1 cellular context compared by ENCODE assay signal in the genomic region with DNA sequence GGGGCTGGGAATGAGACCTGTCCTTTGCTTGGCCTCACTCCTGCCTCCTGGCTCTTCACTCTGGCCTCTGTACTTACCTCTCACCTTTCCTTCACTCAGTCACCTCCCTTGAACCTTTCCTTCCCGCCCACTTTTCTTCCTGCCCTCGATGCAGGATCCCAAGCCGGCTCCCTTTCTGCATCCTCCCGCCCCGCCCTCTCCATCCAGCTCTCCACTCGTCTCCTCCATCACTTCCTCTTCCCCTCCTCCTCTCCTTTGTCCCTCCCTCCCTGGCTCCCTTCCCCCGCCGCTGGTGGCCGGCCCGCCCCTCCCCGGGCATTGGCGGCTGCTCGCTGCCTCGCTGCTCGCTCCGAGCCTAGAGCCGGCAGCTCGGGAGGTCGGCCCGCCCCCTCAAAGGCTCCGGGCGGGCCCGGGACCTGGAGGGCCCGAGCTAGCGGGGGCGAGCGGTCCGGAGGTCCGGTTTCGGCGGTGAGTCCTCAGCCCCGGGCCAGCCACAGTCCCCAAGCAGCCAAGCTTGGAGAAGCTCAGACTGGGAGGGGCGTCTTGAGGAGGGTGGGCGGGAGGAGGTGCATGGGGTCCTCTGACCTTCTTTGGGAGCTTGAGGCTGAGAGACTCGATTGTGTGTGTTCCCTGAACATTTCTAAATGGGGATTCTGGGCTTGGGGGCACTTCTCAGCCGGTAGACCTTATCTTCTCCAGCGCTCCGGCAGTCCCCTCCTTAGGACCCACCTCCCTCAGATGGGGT.
A peak's percentile ranks its signal among the peaks of the same experiment; 100 is the strongest.
TF ChIP-seq lines count a peak whose summit lies in the region.

No MANE protein-coding gene starts in this region.

TF ChIP-seq in HepG2, 621 proteins besides CTCF, POLR2A, EP300 and RAD21 (continued from another document and continues in another):
- TF ChIP-seq, protein P1, sequence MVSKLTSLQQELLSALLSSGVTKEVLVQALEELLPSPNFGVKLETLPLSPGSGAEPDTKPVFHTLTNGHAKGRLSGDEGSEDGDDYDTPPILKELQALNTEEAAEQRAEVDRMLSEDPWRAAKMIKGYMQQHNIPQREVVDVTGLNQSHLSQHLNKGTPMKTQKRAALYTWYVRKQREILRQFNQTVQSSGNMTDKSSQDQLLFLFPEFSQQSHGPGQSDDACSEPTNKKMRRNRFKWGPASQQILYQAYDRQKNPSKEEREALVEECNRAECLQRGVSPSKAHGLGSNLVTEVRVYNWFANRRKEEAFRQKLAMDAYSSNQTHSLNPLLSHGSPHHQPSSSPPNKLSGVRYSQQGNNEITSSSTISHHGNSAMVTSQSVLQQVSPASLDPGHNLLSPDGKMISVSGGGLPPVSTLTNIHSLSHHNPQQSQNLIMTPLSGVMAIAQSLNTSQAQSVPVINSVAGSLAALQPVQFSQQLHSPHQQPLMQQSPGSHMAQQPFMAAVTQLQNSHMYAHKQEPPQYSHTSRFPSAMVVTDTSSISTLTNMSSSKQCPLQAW (CRISPR knock-in tag; IDR thresholded peaks at IDR 0.05) = no peak; the same call in 1 of the 2 replicates
- TF ChIP-seq ZSCAN31 (CRISPR knock-in tag; IDR thresholded peaks at IDR 0.05; ENCODE audit: low read depth) (0 out of 2 replicates have a peak, but pooled peaks have one; percentile 9), CENPT (CRISPR knock-in tag; IDR thresholded peaks at IDR 0.05; ENCODE audit: low read depth) (no peak), PITX1 (CRISPR knock-in tag; IDR thresholded peaks at IDR 0.05) (0 out of 2 replicates have a peak, but pooled peaks have one; percentile 1), AGO2 (optimal IDR thresholded peaks at IDR 0.05; ENCODE audit: low read depth, low read length) (peak; percentile 77), SP140L (CRISPR knock-in tag; IDR thresholded peaks at IDR 0.05; ENCODE audit: borderline replicate concordance) (no peak), RBAK (CRISPR knock-in tag; IDR thresholded peaks at IDR 0.05) (no peak), ZNF24 (IDR thresholded peaks at IDR 0.05) (no peak), MED13 (CRISPR knock-in tag; IDR thresholded peaks at IDR 0.05) (0 out of 2 replicates have a peak, but pooled peaks have one; percentile 22), SALL2 (CRISPR knock-in tag; IDR thresholded peaks at IDR 0.05) (0 out of 2 replicates have a peak, but pooled peaks have one; percentile 14), GABPA (IDR thresholded peaks at IDR 0.05; ENCODE audit: low read depth, low read length) (peak; percentile 44), GABPA (CRISPR knock-in tag; IDR thresholded peaks at IDR 0.05; ENCODE audit: low read depth) (peak; percentile 70), MTA3 (CRISPR knock-in tag; IDR thresholded peaks at IDR 0.05) (no peak), TSC22D2 (CRISPR knock-in tag; IDR thresholded peaks at IDR 0.05; ENCODE audit: borderline replicate concordance) (no peak), ZNF678 (CRISPR knock-in tag; IDR thresholded peaks at IDR 0.05) (0 out of 2 replicates have a peak, but pooled peaks have one; percentile 2), SMYD3 (CRISPR knock-in tag; IDR thresholded peaks at IDR 0.05) (0 out of 2 replicates have a peak, but pooled peaks have one; percentile 33), REL (CRISPR knock-in tag; conservative IDR thresholded peaks at IDR 0.05) (no peak), SMAD1 (CRISPR knock-in tag; IDR thresholded peaks at IDR 0.05; ENCODE audit: borderline replicate concordance, low read depth) (no peak), POLR2AphosphoS5 (IDR thresholded peaks at IDR 0.05; ENCODE audit: low read depth, low read length) (peak; percentile 9; the same call in 1 of the 2 replicates), GABPB1 (CRISPR knock-in tag; IDR thresholded peaks at IDR 0.05) (peak; percentile 39), ZNF556 (CRISPR knock-in tag; IDR thresholded peaks at IDR 0.05; ENCODE audit: borderline replicate concordance) (no peak), TEAD2 (CRISPR knock-in tag; IDR thresholded peaks at IDR 0.05) (no peak), ERF (CRISPR knock-in tag; IDR thresholded peaks at IDR 0.05) (no peak; the same call in 1 of the 2 replicates), SIN3A (IDR thresholded peaks at IDR 0.05; ENCODE audit: borderline replicate concordance, low read depth, low read length) (peak; percentile 56; the same call in 1 of the 2 replicates), SRSF9 (IDR thresholded peaks at IDR 0.05; ENCODE audit: borderline replicate concordance, insufficient read depth, low read depth, low read length, poor library complexity, severe bottlenecking) (no peak), ELF3 (CRISPR knock-in tag; IDR thresholded peaks at IDR 0.05) (no peak), RXRA (CRISPR knock-in tag; IDR thresholded peaks at IDR 0.05) (peak; percentile 32; the same call in 1 of the 2 replicates)
- TF ChIP-seq, protein P2, sequence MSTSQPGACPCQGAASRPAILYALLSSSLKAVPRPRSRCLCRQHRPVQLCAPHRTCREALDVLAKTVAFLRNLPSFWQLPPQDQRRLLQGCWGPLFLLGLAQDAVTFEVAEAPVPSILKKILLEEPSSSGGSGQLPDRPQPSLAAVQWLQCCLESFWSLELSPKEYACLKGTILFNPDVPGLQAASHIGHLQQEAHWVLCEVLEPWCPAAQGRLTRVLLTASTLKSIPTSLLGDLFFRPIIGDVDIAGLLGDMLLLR (CRISPR knock-in tag; IDR thresholded peaks at IDR 0.05) = 0 out of 2 replicates have a peak, but pooled peaks have one; percentile 53
- TF ChIP-seq, protein P3, sequence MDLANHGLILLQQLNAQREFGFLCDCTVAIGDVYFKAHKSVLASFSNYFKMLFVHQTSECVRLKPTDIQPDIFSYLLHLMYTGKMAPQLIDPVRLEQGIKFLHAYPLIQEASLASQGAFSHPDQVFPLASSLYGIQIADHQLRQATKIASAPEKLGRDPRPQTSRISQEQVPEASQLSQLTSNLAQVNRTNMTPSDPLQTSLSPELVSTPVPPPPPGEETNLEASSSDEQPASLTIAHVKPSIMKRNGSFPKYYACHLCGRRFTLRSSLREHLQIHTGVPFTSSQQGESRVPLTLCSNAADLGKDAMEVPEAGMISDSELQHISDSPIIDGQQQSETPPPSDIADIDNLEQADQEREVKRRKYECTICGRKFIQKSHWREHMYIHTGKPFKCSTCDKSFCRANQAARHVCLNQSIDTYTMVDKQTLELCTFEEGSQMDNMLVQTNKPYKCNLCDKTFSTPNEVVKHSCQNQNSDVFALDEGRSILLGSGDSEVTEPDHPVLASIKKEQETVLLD (CRISPR knock-in tag; IDR thresholded peaks at IDR 0.05; ENCODE audit: low read depth) = no peak
- TF ChIP-seq, protein P4, sequence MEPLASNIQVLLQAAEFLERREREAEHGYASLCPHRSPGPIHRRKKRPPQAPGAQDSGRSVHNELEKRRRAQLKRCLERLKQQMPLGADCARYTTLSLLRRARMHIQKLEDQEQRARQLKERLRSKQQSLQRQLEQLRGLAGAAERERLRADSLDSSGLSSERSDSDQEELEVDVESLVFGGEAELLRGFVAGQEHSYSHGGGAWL (CRISPR knock-in tag; IDR thresholded peaks at IDR 0.05) = 0 out of 2 replicates have a peak, but pooled peaks have one; percentile 14
- TF ChIP-seq, protein P5, sequence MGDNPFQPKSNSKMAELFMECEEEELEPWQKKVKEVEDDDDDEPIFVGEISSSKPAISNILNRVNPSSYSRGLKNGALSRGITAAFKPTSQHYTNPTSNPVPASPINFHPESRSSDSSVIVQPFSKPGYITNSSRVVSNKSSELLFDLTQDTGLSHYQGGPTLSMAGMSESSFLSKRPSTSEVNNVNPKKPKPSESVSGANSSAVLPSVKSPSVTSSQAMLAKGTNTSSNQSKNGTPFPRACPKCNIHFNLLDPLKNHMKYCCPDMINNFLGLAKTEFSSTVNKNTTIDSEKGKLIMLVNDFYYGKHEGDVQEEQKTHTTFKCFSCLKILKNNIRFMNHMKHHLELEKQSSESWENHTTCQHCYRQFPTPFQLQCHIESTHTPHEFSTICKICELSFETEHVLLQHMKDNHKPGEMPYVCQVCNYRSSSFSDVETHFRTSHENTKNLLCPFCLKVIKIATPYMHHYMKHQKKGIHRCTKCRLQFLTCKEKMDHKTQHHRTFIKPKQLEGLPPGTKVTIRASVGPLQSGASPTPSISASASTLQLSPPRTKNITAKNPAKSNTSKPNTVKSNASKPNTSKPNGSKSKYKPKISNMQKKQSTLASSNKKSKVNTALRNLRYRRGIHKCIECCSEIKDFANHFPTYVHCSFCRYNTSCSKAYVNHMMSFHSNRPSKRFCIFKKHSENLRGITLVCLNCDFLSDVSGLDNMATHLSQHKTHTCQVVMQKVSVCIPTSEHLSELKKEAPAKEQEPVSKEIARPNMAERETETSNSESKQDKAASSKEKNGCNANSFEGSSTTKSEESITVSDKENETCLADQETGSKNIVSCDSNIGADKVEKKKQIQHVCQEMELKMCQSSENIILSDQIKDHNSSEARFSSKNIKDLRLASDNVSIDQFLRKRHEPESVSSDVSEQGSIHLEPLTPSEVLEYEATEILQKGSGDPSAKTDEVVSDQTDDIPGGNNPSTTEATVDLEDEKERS (CRISPR knock-in tag; IDR thresholded peaks at IDR 0.05) = peak; percentile 63; the same call in 1 of the 2 replicates
- TF ChIP-seq, protein P6, sequence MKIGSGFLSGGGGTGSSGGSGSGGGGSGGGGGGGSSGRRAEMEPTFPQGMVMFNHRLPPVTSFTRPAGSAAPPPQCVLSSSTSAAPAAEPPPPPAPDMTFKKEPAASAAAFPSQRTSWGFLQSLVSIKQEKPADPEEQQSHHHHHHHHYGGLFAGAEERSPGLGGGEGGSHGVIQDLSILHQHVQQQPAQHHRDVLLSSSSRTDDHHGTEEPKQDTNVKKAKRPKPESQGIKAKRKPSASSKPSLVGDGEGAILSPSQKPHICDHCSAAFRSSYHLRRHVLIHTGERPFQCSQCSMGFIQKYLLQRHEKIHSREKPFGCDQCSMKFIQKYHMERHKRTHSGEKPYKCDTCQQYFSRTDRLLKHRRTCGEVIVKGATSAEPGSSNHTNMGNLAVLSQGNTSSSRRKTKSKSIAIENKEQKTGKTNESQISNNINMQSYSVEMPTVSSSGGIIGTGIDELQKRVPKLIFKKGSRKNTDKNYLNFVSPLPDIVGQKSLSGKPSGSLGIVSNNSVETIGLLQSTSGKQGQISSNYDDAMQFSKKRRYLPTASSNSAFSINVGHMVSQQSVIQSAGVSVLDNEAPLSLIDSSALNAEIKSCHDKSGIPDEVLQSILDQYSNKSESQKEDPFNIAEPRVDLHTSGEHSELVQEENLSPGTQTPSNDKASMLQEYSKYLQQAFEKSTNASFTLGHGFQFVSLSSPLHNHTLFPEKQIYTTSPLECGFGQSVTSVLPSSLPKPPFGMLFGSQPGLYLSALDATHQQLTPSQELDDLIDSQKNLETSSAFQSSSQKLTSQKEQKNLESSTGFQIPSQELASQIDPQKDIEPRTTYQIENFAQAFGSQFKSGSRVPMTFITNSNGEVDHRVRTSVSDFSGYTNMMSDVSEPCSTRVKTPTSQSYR (CRISPR knock-in tag; IDR thresholded peaks at IDR 0.05; ENCODE audit: borderline replicate concordance) = peak; percentile 82
- TF ChIP-seq, protein P7, sequence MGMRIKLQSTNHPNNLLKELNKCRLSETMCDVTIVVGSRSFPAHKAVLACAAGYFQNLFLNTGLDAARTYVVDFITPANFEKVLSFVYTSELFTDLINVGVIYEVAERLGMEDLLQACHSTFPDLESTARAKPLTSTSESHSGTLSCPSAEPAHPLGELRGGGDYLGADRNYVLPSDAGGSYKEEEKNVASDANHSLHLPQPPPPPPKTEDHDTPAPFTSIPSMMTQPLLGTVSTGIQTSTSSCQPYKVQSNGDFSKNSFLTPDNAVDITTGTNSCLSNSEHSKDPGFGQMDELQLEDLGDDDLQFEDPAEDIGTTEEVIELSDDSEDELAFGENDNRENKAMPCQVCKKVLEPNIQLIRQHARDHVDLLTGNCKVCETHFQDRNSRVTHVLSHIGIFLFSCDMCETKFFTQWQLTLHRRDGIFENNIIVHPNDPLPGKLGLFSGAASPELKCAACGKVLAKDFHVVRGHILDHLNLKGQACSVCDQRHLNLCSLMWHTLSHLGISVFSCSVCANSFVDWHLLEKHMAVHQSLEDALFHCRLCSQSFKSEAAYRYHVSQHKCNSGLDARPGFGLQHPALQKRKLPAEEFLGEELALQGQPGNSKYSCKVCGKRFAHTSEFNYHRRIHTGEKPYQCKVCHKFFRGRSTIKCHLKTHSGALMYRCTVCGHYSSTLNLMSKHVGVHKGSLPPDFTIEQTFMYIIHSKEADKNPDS (CRISPR knock-in tag; IDR thresholded peaks at IDR 0.05) = 0 out of 2 replicates have a peak, but pooled peaks have one; percentile 3
- TF ChIP-seq, protein P8, sequence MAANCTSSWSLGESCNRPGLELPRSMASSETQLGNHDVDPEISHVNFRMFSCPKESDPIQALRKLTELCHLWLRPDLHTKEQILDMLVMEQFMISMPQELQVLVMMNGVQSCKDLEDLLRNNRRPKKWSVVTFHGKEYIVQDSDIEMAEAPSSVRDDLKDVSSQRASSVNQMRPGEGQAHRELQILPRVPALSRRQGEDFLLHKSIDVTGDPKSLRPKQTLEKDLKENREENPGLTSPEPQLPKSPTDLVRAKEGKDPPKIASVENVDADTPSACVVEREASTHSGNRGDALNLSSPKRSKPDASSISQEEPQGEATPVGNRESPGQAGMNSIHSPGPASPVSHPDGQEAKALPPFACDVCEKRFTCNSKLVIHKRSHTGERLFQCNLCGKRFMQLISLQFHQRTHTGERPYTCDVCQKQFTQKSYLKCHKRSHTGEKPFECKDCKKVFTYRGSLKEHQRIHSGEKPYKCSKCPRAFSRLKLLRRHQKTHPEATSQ (CRISPR knock-in tag; IDR thresholded peaks at IDR 0.05; ENCODE audit: borderline replicate concordance) = 0 out of 2 replicates have a peak, but pooled peaks have one; percentile 15
- TF ChIP-seq, protein P9, sequence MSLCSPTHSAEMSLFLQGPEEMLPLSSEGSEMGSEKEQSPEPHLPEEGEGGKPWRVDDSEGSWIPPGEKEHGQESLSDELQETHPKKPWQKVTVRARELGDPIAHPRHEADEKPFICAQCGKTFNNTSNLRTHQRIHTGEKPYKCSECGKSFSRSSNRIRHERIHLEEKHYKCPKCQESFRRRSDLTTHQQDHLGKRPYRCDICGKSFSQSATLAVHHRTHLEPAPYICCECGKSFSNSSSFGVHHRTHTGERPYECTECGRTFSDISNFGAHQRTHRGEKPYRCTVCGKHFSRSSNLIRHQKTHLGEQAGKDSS (CRISPR knock-in tag; IDR thresholded peaks at IDR 0.05; ENCODE audit: borderline replicate concordance, low read depth) = no peak
- TF ChIP-seq, protein P10, sequence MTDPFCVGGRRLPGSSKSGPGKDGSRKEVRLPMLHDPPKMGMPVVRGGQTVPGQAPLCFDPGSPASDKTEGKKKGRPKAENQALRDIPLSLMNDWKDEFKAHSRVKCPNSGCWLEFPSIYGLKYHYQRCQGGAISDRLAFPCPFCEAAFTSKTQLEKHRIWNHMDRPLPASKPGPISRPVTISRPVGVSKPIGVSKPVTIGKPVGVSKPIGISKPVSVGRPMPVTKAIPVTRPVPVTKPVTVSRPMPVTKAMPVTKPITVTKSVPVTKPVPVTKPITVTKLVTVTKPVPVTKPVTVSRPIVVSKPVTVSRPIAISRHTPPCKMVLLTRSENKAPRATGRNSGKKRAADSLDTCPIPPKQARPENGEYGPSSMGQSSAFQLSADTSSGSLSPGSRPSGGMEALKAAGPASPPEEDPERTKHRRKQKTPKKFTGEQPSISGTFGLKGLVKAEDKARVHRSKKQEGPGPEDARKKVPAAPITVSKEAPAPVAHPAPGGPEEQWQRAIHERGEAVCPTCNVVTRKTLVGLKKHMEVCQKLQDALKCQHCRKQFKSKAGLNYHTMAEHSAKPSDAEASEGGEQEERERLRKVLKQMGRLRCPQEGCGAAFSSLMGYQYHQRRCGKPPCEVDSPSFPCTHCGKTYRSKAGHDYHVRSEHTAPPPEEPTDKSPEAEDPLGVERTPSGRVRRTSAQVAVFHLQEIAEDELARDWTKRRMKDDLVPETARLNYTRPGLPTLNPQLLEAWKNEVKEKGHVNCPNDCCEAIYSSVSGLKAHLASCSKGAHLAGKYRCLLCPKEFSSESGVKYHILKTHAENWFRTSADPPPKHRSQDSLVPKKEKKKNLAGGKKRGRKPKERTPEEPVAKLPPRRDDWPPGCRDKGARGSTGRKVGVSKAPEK (CRISPR knock-in tag; IDR thresholded peaks at IDR 0.05; ENCODE audit: borderline replicate concordance) = no peak
